Comparison of ENCODE assay signal across 14 cellular contexts in genomic region chr20:53748176-53748575, GRCh38.
DNase-seq lines count a peak whose midpoint lies in the region; ATAC-seq, FAIRE-seq and TF ChIP-seq lines count a peak whose summit lies in the region.
"Had no signal": no experiment of that assay in that cellular context is flagged by ENCODE, and none has a peak within 500 bp of the region (broad histone marks: within the 10 kb centered on the region; RNA-seq: fewer than 3 reads in every experiment).

No MANE protein-coding gene starts in this region.

- TF ChIP-seq CTCF in MCF 10A (IDR thresholded peaks at IDR 0.05; ENCODE audit: unreplicated experiment) (no peak), breast epithelium (IDR thresholded peaks at IDR 0.05) (no peak), activated B cell treated with CpG ODN at 0.5 μM for 24 hours (IDR thresholded peaks at IDR 0.05) (no peak)

- H3K4me3 Mint-ChIP-seq in MCF 10A (ENCODE audit: unreplicated experiment) (no peak overlapping the region), activated B cell treated with CpG ODN at 0.5 μM for 24 hours (no peak overlapping the region)
- H3K4me3 Mint-ChIP-seq: neural crest cell had no signal

- H3K27ac Mint-ChIP-seq in MCF 10A (ENCODE audit: low read depth, unreplicated experiment) (peak overlapping the region; percentile 26), activated B cell treated with CpG ODN at 0.5 μM for 24 hours (peak overlapping the region; percentile 84)

- H3K27me3 Mint-ChIP-seq in MCF 10A (ENCODE audit: insufficient read depth, unreplicated experiment) (no peaks in the 10 kb centered on the region), activated B cell treated with CpG ODN at 0.5 μM for 24 hours (no peaks in the 10 kb centered on the region)

- FAIRE-seq in GM12892 (lab: Jason Lieb, UNC), result no peak
- FAIRE-seq: H54 had no signal

- no peak for TF ChIP-seq POLR2A in breast epithelium (IDR thresholded peaks at IDR 0.05)
- TF ChIP-seq POLR2A in GM12892 (IDR thresholded peaks at IDR 0.05; ENCODE audit: low read depth, low read length), result no peak

- H3K4me3 ChIP-seq in breast epithelium, result no peak overlapping the region
- H3K4me3 ChIP-seq: heart left ventricle had no signal

- H3K4me1 Mint-ChIP-seq in MCF 10A (ENCODE audit: insufficient read depth, unreplicated experiment) (peaks cover 19% of the 10 kb centered on the region), activated B cell treated with CpG ODN at 0.5 μM for 24 hours (peaks cover 51% of the 10 kb centered on the region)

- no peak for ATAC-seq in activated B cell treated with CpG ODN at 0.5 μM for 24 hours (ENCODE audit: low read depth)
- no peak for ATAC-seq in HG03108 (IDR thresholded peaks at IDR 0.05; ENCODE audit: unreplicated experiment)
- ATAC-seq: heart left ventricle, left ventricle myocardium superior had no signal

- no peaks in the 10 kb centered on the region for H3K27me3 ChIP-seq in breast epithelium
- H3K27me3 ChIP-seq: heart left ventricle had no signal

- H3K36me3 Mint-ChIP-seq in MCF 10A (ENCODE audit: insufficient read depth, unreplicated experiment) (no peaks in the 10 kb centered on the region), activated B cell treated with CpG ODN at 0.5 μM for 24 hours (ENCODE audit: low read depth) (no peaks in the 10 kb centered on the region)

- intact Hi-C loops in MCF 10A (cut with micrococcal nuclease), result loop anchor here (1.0 kb wide), 1 partner anchor 121 kb away; no protein-coding TSS in a partner anchor
- intact Hi-C loops in breast epithelium (cut with DNase I; ENCODE audit: low total_unique reads), result no loop called here
- intact Hi-C loops in activated B cell treated with CpG ODN at 0.5 μM for 24 hours (cut with micrococcal nuclease), result no loop called here

- DNase-seq in MCF 10A (ENCODE audit: unreplicated experiment) (peak; percentile 40), breast epithelium (ENCODE audit: low spot score in 2 of 2) (no peak), activated B cell treated with CpG ODN at 0.5 μM for 24 hours (no peak), kidney tubule cell (ENCODE audit: low spot score) (peak; percentile 89), ureter (ENCODE audit: low spot score) (peak; percentile 74), HUDEP-2 (lab: John Stamatoyannopoulos, UW; ENCODE audit: unreplicated experiment in 76 of 76) (no peak), GM12892 (ENCODE audit: insufficient read length) (no peak)
- DNase-seq: heart left ventricle, left ventricle myocardium superior, NCI-H187, NCI-H748 treated with DMSO at 0.1 percent for 48 hours had no signal

- H3K27ac ChIP-seq in breast epithelium, result no peak overlapping the region
- H3K27ac ChIP-seq: heart left ventricle had no signal

- POLR2A ChIA-PET in MCF 10A (lab: Yijun Ruan, JAX) (interaction anchor here (0.6 to 2.4 kb wide), 8 partner anchors 12 to 154 kb away, joined by 3 to 14 read pairs (median 10); partner anchors contain the start of gene ZNF217), activated B cell treated with CpG ODN at 0.5 μM for 24 hours (lab: Charles Lee) (interaction anchor here (0.7 to 2.3 kb wide), 4 partner anchors 12 to 109 kb away, joined by 3 to 11 read pairs (median 4); no protein-coding TSS in a partner anchor)

- no peaks in the 10 kb centered on the region for H3K9me3 ChIP-seq in breast epithelium
- H3K9me3 ChIP-seq: heart left ventricle had no signal

- no peaks in the 10 kb centered on the region for H3K36me3 ChIP-seq in breast epithelium
- H3K36me3 ChIP-seq: heart left ventricle had no signal

- CTCF ChIA-PET in MCF 10A (lab: Yijun Ruan, JAX), result interaction anchor here (0.6 to 1.5 kb wide), 6 partner anchors 60 to 192 kb away, joined by 3 to 6 read pairs (median 4); no protein-coding TSS in a partner anchor
- CTCF ChIA-PET in activated B cell treated with CpG ODN at 0.5 μM for 24 hours (lab: Charles Lee), result interaction anchor here (1.2 kb wide), 1 partner anchor 12 kb away, joined by 3 read pairs; no protein-coding TSS in a partner anchor

- no peaks in the 10 kb centered on the region for H3K4me1 ChIP-seq in breast epithelium

- H3K9me3 Mint-ChIP-seq in MCF 10A (ENCODE audit: unreplicated experiment), result no peaks in the 10 kb centered on the region
- no peaks in the 10 kb centered on the region for H3K9me3 Mint-ChIP-seq in activated B cell treated with CpG ODN at 0.5 μM for 24 hours
- H3K9me3 Mint-ChIP-seq: neural crest cell had no signal

- no TSS peak for BruUV-seq in MCF 10A (replicated peaks; lab: Mats Ljungman, UMichigan)

Comparison
In these comparisons a context has a peak if more than half of its experiments do, and no peak if none do; other contexts are left out.
1. DNase-seq: peak in MCF 10A (single experiment), kidney tubule cell (single experiment) and ureter (single experiment); none in breast epithelium (0 of 2), activated B cell treated with CpG ODN at 0.5 μM for 24 hours (single experiment), HUDEP-2 (0 of 76) and GM12892 (single experiment).